Comparison of ENCODE assay signal across 1 cellular context in the genomic region with DNA sequence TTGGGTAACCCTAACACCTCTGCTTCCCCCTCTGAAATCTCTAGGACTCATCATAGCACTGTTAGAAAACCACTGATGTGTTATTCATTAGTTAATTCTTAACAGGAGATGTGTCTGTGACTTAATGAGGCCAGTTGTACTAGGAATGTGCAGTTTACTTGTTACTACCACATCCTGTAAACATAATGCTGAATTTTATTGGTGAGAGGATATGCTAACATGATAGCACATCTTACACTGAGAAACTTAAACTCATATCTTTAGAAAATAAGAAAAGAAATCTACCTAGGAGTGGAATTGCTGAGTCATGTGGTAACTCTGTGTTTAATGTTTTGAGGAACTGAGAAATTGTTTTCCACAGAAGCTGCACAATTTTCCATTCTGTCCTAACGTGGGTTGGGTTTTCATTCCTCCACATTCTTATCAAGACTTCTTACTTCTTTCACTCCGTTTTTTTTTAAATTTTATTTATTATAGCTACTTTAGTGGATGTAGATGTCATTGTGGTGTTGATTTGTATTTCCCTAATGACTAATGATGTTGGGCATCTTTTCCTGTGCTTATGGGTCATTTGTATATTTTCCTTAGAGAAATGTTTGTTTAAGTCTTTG.
A peak's percentile ranks its signal among the peaks of the same experiment; 100 is the strongest.
TF ChIP-seq lines count a peak whose summit lies in the region.

No MANE protein-coding gene starts in this region.

TF ChIP-seq in GM12878, 131 proteins besides CTCF, POLR2A, EP300 and RAD21 (continued from another document):
- TF ChIP-seq ZBED1 (IDR thresholded peaks at IDR 0.05; ENCODE audit: borderline replicate concordance) (0 out of 2 replicates have a peak, but pooled peaks have one; percentile 65), CHD1 (IDR thresholded peaks at IDR 0.05; ENCODE audit: low read depth, low read length) (no peak), ZNF24 (IDR thresholded peaks at IDR 0.05) (peak; percentile 59; the same call in 1 of the 2 replicates), BRCA1 (IDR thresholded peaks at IDR 0.05; ENCODE audit: low read depth, low read length) (no peak), TBL1XR1 (IDR thresholded peaks at IDR 0.05; ENCODE audit: low read depth, low read length) (no peak), LARP7 (IDR thresholded peaks at IDR 0.05) (no peak), BMI1 (IDR thresholded peaks at IDR 0.05; ENCODE audit: borderline replicate concordance) (peak; percentile 77), PAX5 (IDR thresholded peaks at IDR 0.05; ENCODE audit: borderline replicate concordance, low read depth, low read length) (no peak), ZNF384 (IDR thresholded peaks at IDR 0.05; ENCODE audit: borderline replicate concordance, low read depth, low read length) (no peak), POLR2AphosphoS2 (IDR thresholded peaks at IDR 0.05; ENCODE audit: low read depth, low read length) (no peak), STAT1 (conservative IDR thresholded peaks at IDR 0.05) (no peak), IKZF1 (conservative IDR thresholded peaks at IDR 0.05) (peak; percentile 99), ASH2L (IDR thresholded peaks at IDR 0.05; ENCODE audit: borderline replicate concordance, low read depth) (no peak), ZNF622 (IDR thresholded peaks at IDR 0.05) (no peak), RCOR1 (conservative IDR thresholded peaks at IDR 0.05; ENCODE audit: low read depth, low read length) (no peak), KDM1A (IDR thresholded peaks at IDR 0.05; ENCODE audit: borderline replicate concordance) (no peak)
- TF ChIP-seq, protein P1, sequence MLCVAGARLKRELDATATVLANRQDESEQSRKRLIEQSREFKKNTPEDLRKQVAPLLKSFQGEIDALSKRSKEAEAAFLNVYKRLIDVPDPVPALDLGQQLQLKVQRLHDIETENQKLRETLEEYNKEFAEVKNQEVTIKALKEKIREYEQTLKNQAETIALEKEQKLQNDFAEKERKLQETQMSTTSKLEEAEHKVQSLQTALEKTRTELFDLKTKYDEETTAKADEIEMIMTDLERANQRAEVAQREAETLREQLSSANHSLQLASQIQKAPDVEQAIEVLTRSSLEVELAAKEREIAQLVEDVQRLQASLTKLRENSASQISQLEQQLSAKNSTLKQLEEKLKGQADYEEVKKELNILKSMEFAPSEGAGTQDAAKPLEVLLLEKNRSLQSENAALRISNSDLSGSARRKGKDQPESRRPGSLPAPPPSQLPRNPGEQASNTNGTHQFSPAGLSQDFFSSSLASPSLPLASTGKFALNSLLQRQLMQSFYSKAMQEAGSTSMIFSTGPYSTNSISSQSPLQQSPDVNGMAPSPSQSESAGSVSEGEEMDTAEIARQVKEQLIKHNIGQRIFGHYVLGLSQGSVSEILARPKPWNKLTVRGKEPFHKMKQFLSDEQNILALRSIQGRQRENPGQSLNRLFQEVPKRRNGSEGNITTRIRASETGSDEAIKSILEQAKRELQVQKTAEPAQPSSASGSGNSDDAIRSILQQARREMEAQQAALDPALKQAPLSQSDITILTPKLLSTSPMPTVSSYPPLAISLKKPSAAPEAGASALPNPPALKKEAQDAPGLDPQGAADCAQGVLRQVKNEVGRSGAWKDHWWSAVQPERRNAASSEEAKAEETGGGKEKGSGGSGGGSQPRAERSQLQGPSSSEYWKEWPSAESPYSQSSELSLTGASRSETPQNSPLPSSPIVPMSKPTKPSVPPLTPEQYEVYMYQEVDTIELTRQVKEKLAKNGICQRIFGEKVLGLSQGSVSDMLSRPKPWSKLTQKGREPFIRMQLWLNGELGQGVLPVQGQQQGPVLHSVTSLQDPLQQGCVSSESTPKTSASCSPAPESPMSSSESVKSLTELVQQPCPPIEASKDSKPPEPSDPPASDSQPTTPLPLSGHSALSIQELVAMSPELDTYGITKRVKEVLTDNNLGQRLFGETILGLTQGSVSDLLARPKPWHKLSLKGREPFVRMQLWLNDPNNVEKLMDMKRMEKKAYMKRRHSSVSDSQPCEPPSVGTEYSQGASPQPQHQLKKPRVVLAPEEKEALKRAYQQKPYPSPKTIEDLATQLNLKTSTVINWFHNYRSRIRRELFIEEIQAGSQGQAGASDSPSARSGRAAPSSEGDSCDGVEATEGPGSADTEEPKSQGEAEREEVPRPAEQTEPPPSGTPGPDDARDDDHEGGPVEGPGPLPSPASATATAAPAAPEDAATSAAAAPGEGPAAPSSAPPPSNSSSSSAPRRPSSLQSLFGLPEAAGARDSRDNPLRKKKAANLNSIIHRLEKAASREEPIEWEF (IDR thresholded peaks at IDR 0.05; ENCODE audit: insufficient replicate concordance, low read depth, low read length): no peak
- TF ChIP-seq, protein P2, sequence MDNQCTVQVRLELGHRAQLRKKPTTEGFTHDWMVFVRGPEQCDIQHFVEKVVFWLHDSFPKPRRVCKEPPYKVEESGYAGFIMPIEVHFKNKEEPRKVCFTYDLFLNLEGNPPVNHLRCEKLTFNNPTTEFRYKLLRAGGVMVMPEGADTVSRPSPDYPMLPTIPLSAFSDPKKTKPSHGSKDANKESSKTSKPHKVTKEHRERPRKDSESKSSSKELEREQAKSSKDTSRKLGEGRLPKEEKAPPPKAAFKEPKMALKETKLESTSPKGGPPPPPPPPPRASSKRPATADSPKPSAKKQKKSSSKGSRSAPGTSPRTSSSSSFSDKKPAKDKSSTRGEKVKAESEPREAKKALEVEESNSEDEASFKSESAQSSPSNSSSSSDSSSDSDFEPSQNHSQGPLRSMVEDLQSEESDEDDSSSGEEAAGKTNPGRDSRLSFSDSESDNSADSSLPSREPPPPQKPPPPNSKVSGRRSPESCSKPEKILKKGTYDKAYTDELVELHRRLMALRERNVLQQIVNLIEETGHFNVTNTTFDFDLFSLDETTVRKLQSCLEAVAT (IDR thresholded peaks at IDR 0.05): 0 out of 2 replicates have a peak, but pooled peaks have one; percentile 2
- TF ChIP-seq, protein P3, sequence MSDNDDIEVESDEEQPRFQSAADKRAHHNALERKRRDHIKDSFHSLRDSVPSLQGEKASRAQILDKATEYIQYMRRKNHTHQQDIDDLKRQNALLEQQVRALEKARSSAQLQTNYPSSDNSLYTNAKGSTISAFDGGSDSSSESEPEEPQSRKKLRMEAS (IDR thresholded peaks at IDR 0.05; ENCODE audit: low read depth, low read length): no peak
- TF ChIP-seq, protein P4, sequence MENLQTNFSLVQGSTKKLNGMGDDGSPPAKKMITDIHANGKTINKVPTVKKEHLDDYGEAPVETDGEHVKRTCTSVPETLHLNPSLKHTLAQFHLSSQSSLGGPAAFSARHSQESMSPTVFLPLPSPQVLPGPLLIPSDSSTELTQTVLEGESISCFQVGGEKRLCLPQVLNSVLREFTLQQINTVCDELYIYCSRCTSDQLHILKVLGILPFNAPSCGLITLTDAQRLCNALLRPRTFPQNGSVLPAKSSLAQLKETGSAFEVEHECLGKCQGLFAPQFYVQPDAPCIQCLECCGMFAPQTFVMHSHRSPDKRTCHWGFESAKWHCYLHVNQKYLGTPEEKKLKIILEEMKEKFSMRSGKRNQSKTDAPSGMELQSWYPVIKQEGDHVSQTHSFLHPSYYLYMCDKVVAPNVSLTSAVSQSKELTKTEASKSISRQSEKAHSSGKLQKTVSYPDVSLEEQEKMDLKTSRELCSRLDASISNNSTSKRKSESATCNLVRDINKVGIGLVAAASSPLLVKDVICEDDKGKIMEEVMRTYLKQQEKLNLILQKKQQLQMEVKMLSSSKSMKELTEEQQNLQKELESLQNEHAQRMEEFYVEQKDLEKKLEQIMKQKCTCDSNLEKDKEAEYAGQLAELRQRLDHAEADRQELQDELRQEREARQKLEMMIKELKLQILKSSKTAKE (IDR thresholded peaks at IDR 0.05; ENCODE audit: low read depth, poor library complexity, severe bottlenecking): peak; percentile 61
